ENCODE assay signal across 8 cellular contexts in the genomic region with DNA sequence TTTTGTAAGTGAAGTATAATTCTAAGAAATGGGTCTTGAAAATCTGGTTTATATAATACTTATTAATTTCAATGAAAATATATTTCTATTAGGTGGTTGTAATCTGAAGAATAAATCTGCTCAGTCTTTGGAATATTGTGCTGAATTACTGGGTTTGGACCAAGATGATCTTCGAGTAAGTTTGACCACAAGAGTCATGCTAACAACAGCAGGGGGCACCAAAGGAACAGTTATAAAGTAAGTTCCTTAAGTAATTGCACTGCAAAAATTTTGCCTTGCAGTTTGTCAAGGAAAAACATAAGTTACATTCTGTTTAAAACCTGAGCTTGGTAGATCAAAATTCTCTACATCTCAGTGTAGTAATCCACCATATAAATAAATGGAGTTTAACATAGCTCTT.
A peak's percentile ranks its signal among the peaks of the same experiment; 100 is the strongest.
DNase-seq lines count a peak whose midpoint lies in the region; ATAC-seq and TF ChIP-seq lines count a peak whose summit lies in the region.

No MANE protein-coding gene starts in this region.

- H3K27me3 ChIP-seq in heart left ventricle, result no peaks in the 10 kb centered on the region
- no peaks in the 10 kb centered on the region for H3K27me3 ChIP-seq in SU-DHL-6 (ENCODE audit: low read length)
- no peaks in the 10 kb centered on the region for H3K27me3 ChIP-seq in thoracic aorta (replicated peaks; ENCODE audit: insufficient read depth)

- intact Hi-C loops in heart left ventricle (cut with DNase I) (no loop called here), Right ventricle myocardium superior (cut with DNase I) (no loop called here)

- H3K79me2 ChIP-seq in SU-DHL-6 (ENCODE audit: insufficient read depth, low read length), result no peaks in the 10 kb centered on the region

- no peak overlapping the region for H3K27ac Mint-ChIP-seq in glutamatergic neuron (ENCODE audit: unreplicated experiment)

- no peaks in the 10 kb centered on the region for H3K36me3 Mint-ChIP-seq in glutamatergic neuron (ENCODE audit: unreplicated experiment)

- H3K27me3 Mint-ChIP-seq in glutamatergic neuron (ENCODE audit: unreplicated experiment), result peaks cover 3% of the 10 kb centered on the region

- no peaks in the 10 kb centered on the region for H3K9me3 ChIP-seq in heart left ventricle
- H3K9me3 ChIP-seq in SU-DHL-6 (ENCODE audit: insufficient read depth, low read length), result no peaks in the 10 kb centered on the region
- H3K9me3 ChIP-seq in thoracic aorta, result no peaks in the 10 kb centered on the region

- ATAC-seq in heart left ventricle (no peak), Right ventricle myocardium superior (ENCODE audit: poor library complexity) (no peak), thoracic aorta (ENCODE audit: insufficient number of reproducible peaks, low FRiP score, low read depth) (no peak), GM18870 (IDR thresholded peaks at IDR 0.05; ENCODE audit: unreplicated experiment) (no peak)

- DNase-seq in heart left ventricle (no peak), Right ventricle myocardium superior (no peak), HuH-7 (ENCODE audit: low spot score) (peak; percentile 5), glutamatergic neuron (no peak), thoracic aorta (ENCODE audit: low spot score) (no peak), NCI-H2081 treated with DMSO at 0.1 percent for 48 hours (lab: John Stamatoyannopoulos, UW) (no peak)

- H3K9me3 Mint-ChIP-seq in glutamatergic neuron (ENCODE audit: unreplicated experiment), result peaks cover 2% of the 10 kb centered on the region

- no peak overlapping the region for H3K9ac ChIP-seq in SU-DHL-6 (ENCODE audit: low read length)

- H3K4me3 Mint-ChIP-seq in glutamatergic neuron (ENCODE audit: unreplicated experiment), result no peak overlapping the region

- H3K9me2 ChIP-seq in SU-DHL-6 (replicated peaks; ENCODE audit: insufficient read depth, low read length), result no peaks in the 10 kb centered on the region

- TF ChIP-seq POLR2A in heart left ventricle (IDR thresholded peaks at IDR 0.05), result no peak

- H3K4me3 ChIP-seq in heart left ventricle (no peak overlapping the region), SU-DHL-6 (ENCODE audit: insufficient read depth, low read length, poor library complexity, severe bottlenecking) (no peak overlapping the region), thoracic aorta (no peak overlapping the region)

- H3K27ac ChIP-seq in heart left ventricle (no peak overlapping the region), SU-DHL-6 (ENCODE audit: low read depth, low read length) (no peak overlapping the region), thoracic aorta (no peak overlapping the region)

- H3K4me1 ChIP-seq in heart left ventricle, result no peaks in the 10 kb centered on the region
- peaks cover under 1 to 6% of the 10 kb centered on the region in 2 donors for H3K4me1 ChIP-seq in thoracic aorta (ENCODE audit: control insufficient read depth in 1 of 2, low read depth in 2 of 2)

- no peak overlapping the region for H3K4me2 ChIP-seq in SU-DHL-6 (ENCODE audit: low read depth, low read length, poor library complexity, severe bottlenecking)

- H2AFZ ChIP-seq in SU-DHL-6 (ENCODE audit: low read depth, low read length, severe bottlenecking), result no peak overlapping the region

- H3K36me3 ChIP-seq in heart left ventricle (peaks cover 0 to 44% (median 11%) of the 10 kb centered on the region in 9 donors), SU-DHL-6 (ENCODE audit: low read length) (0 out of 2 replicates have a peak, but pooled peaks cover 3% of the 10 kb centered on the region), thoracic aorta (peaks cover 5% of the 10 kb centered on the region)

- TF ChIP-seq CTCF in heart left ventricle (IDR thresholded peaks at IDR 0.05) (peak in 9 of 12 donors; percentile 24 to 57 (median 43)), SU-DHL-6 (IDR thresholded peaks at IDR 0.05; ENCODE audit: insufficient read depth, low read length, poor library complexity, severe bottlenecking) (peak; percentile 35), glutamatergic neuron (IDR thresholded peaks at IDR 0.05; ENCODE audit: partially characterized antibody, unreplicated experiment) (peak; percentile 32), thoracic aorta (IDR thresholded peaks at IDR 0.05) (peak; percentile 57)

- H4K20me1 ChIP-seq in SU-DHL-6 (ENCODE audit: low read depth, low read length), result no peaks in the 10 kb centered on the region

- WGBS in heart left ventricle, 4 donors, result 22 to 41% (median 31%) methylated on average over 1 of the region's 1 CpG

- H3K4me1 Mint-ChIP-seq in glutamatergic neuron (ENCODE audit: low read depth, unreplicated experiment), result peaks cover 4% of the 10 kb centered on the region

- H3F3A ChIP-seq in SU-DHL-6 (ENCODE audit: insufficient read depth), result no peaks in the 10 kb centered on the region
